In the genomic region with DNA sequence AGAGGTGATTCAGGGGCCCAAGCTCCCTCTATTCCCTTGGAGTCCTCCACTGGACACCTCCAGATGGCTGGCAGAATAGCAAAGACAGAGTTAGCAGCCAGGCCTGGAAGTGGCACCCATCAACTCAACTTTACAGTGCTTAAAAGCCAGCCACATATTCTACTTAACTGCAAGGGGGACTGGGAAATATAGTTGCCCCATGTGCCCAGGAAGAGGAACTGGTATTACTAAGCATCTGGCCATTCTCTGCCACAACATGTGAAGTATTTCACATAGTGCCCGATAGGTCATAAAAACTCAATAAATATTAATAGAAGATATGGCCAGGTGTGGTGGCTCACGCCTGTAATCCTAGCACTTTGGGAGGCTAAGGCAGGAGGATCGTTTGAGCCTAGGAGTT, we compare ENCODE assay signal across 21 cellular contexts. TPM values are rescaled to one million over a fixed set of nuclear protein-coding genes. Genes with fewer than 3 reads are reported as not detected.
DNase-seq lines count a peak whose midpoint lies in the region; ATAC-seq and TF ChIP-seq lines count a peak whose summit lies in the region.
"Had no signal": no experiment of that assay in that cellular context is flagged by ENCODE, and none has a peak within 500 bp of the region (broad histone marks: within the 10 kb centered on the region; RNA-seq: fewer than 3 reads in every experiment).

No MANE protein-coding gene starts in this region.

- H3K27me3 Mint-ChIP-seq in natural killer cell treated with Interleukin-12 subunit alpha and Interleukin-12 subunit beta and Interleukin-15 and Interleukin-18, amount 100 ng/mL, for 72 hours = no peaks in the 10 kb centered on the region
- H3K27me3 Mint-ChIP-seq in natural killer cell (ENCODE audit: low read depth in 2 of 2) (no peaks in the 10 kb centered on the region), T-helper 17 cell (no peaks in the 10 kb centered on the region)

- intact Hi-C loops in natural killer cell (cut with micrococcal nuclease) = no loop called here

- no peaks in the 10 kb centered on the region for H3K36me3 Mint-ChIP-seq in natural killer cell treated with Interleukin-12 subunit alpha and Interleukin-12 subunit beta and Interleukin-15 and Interleukin-18, amount 100 ng/mL, for 72 hours
- H3K36me3 Mint-ChIP-seq in natural killer cell = no peaks in the 10 kb centered on the region
- H3K36me3 Mint-ChIP-seq in T-helper 17 cell (ENCODE audit: low read depth) = peaks cover 2% of the 10 kb centered on the region

- H3K4me3 Mint-ChIP-seq in natural killer cell treated with Interleukin-12 subunit alpha and Interleukin-12 subunit beta and Interleukin-15 and Interleukin-18, amount 100 ng/mL, for 72 hours = peak overlapping the region; percentile 79
- H3K4me3 Mint-ChIP-seq in natural killer cell (no peak overlapping the region), T-helper 17 cell (no peak overlapping the region)
- H3K4me3 Mint-ChIP-seq: activated naive CD4-positive, alpha-beta T cell treated with anti-CD3 and anti-CD28 coated beads, Interleukin-2, amount 10 ng/mL, durations not matched to agents 7 days and 5 days had no signal

- H3K4me1 Mint-ChIP-seq in natural killer cell treated with Interleukin-12 subunit alpha and Interleukin-12 subunit beta and Interleukin-15 and Interleukin-18, amount 100 ng/mL, for 72 hours (ENCODE audit: low read depth in 2 of 2) = peaks cover 56 to 68% of the 10 kb centered on the region in 2 donors
- H3K4me1 Mint-ChIP-seq in natural killer cell (peaks cover 64 to 65% of the 10 kb centered on the region in 2 donors), T-helper 17 cell (peaks cover 48% of the 10 kb centered on the region)

- H3K4me3 ChIP-seq in lung = no peak overlapping the region
- H3K4me3 ChIP-seq: colonic mucosa had no signal

- TF ChIP-seq CTCF in natural killer cell (IDR thresholded peaks at IDR 0.05) (no peak), lung (IDR thresholded peaks at IDR 0.05; ENCODE audit: control extremely low read depth, extremely low read depth) (no peak)

- ATAC-seq in natural killer cell treated with Interleukin-12 subunit alpha and Interleukin-12 subunit beta and Interleukin-15 and Interleukin-18, amount 100 ng/mL, for 72 hours = no peak
- ATAC-seq in natural killer cell = no peak
- ATAC-seq in T-helper 17 cell = no peak
- no peak for ATAC-seq in lung (ENCODE audit: insufficient read depth, low FRiP score)
- ATAC-seq in GM19397 (IDR thresholded peaks at IDR 0.05; ENCODE audit: unreplicated experiment) = no peak
- no peak for ATAC-seq in GM21528 (IDR thresholded peaks at IDR 0.05; ENCODE audit: low FRiP score, unreplicated experiment)
- ATAC-seq: foreskin keratinocyte had no signal

- H3K27ac Mint-ChIP-seq in natural killer cell treated with Interleukin-12 subunit alpha and Interleukin-12 subunit beta and Interleukin-15 and Interleukin-18, amount 100 ng/mL, for 72 hours = peak overlapping the region; percentile 90 to 97
- H3K27ac Mint-ChIP-seq in natural killer cell = peak overlapping the region in 1 of 2 donors; percentile 80
- peak overlapping the region; percentile 49 for H3K27ac Mint-ChIP-seq in T-helper 17 cell
- H3K27ac Mint-ChIP-seq: activated naive CD4-positive, alpha-beta T cell treated with anti-CD3 and anti-CD28 coated beads, Interleukin-2, amount 10 ng/mL, durations not matched to agents 7 days and 5 days had no signal

- no peaks in the 10 kb centered on the region for H3K9me3 Mint-ChIP-seq in natural killer cell treated with Interleukin-12 subunit alpha and Interleukin-12 subunit beta and Interleukin-15 and Interleukin-18, amount 100 ng/mL, for 72 hours
- no peaks in the 10 kb centered on the region for H3K9me3 Mint-ChIP-seq in natural killer cell

- no peak for DNase-seq in natural killer cell treated with Interleukin-12 subunit alpha and Interleukin-12 subunit beta and Interleukin-15 and Interleukin-18, amount 100 ng/mL, for 72 hours (ENCODE audit: low spot score)
- DNase-seq in natural killer cell = no peak
- no peak for DNase-seq in T-helper 17 cell
- DNase-seq in lung (ENCODE audit: low spot score) = peak; percentile 22
- DNase-seq in activated CD4-positive, CD25-positive, alpha-beta regulatory T cell (lab: John Stamatoyannopoulos, UW) = no peak
- DNase-seq: activated CD4-positive, CD25-positive, alpha-beta regulatory T cell treated with anti-CD3 and anti-CD28 coated beads, Interleukin-2, amount 50 U/mL, for 72 hours; activated naive CD4-positive, alpha-beta T cell treated with anti-CD3 and anti-CD28 coated beads, Interleukin-2, amount 10 ng/mL, durations not matched to agents 7 days and 5 days; foreskin keratinocyte; hypothalamus; kidney; midbrain; NCI-H2029; NCI-H446 treated with DMSO at 0.1 percent for 48 hours; retina; stimulated activated CD4-positive, alpha-beta T cell treated with anti-CD3 and anti-CD28 coated beads, Interleukin-15, amount 100 ng/mL, for 24 hours; stimulated activated naive CD4-positive, alpha-beta T cell treated with Interleukin-2 at 50 U/mL for 16 hours; T-helper 2 cell had no signal

- H3K36me3 ChIP-seq in lung (ENCODE audit: control insufficient read depth in 2 of 2, insufficient read depth in 2 of 2, low read length in 2 of 2) = no peaks in the 10 kb centered on the region
- H3K36me3 ChIP-seq: colonic mucosa had no signal

- H3K4me1 ChIP-seq in lung (ENCODE audit: control insufficient read depth in 2 of 2, insufficient read depth in 2 of 2, low read length in 2 of 2) = peaks cover 0 to 4% of the 10 kb centered on the region in 2 donors
- H3K4me1 ChIP-seq: foreskin keratinocyte had no signal

- WGBS in lung, 2 donors = 72 to 86% methylated on average over 3 of the region's 3 CpGs

- no peak overlapping the region for H3K27ac ChIP-seq in lung (ENCODE audit: low read depth in 1 of 2, low read length in 1 of 2)
- H3K27ac ChIP-seq: colonic mucosa, foreskin keratinocyte had no signal

- no peaks in the 10 kb centered on the region for H3K9me3 ChIP-seq in T-helper 17 cell (ENCODE audit: control insufficient read depth, low read length, poor library complexity, severe bottlenecking)
- no peaks in the 10 kb centered on the region for H3K9me3 ChIP-seq in lung (ENCODE audit: control insufficient read depth in 2 of 2, insufficient read depth in 1 of 2, low read length in 1 of 2)
- H3K9me3 ChIP-seq: colonic mucosa had no signal

- H3K27me3 ChIP-seq in lung (ENCODE audit: control insufficient read depth, insufficient read depth) = no peaks in the 10 kb centered on the region
- H3K27me3 ChIP-seq: colonic mucosa had no signal

RNA-seq across cellular contexts. Expression of a gene that starts 5.5 kb away (rescaled TPM):
- total RNA-seq in natural killer cell treated with Interleukin-12 subunit alpha and Interleukin-12 subunit beta and Interleukin-15 and Interleukin-18, amount 100 ng/mL, for 72 hours = 10 to 100 TPM; 59.8 to 83.6 TPM
- total RNA-seq in natural killer cell (100 to 1,000 TPM; 263 to 286 (median 268) TPM), T-helper 17 cell (100 to 1,000 TPM; 262 to 274 TPM), lung (10 to 100 TPM; 15.4 to 41.1 TPM)
- 10 to 100 TPM in 1 of 2 donors, 1 to 10 TPM in 1; 7.9 to 52.5 TPM for polyA plus RNA-seq in lung
- polyA plus RNA-seq: foreskin keratinocyte had no signal

RNA-seq across cellular contexts. Expression of a gene that starts 51.5 kb away (rescaled TPM):
- under 1 TPM; 0.19 to 0.36 TPM for total RNA-seq in natural killer cell treated with Interleukin-12 subunit alpha and Interleukin-12 subunit beta and Interleukin-15 and Interleukin-18, amount 100 ng/mL, for 72 hours
- total RNA-seq in natural killer cell (1 to 10 TPM; 1.6 to 1.8 (median 1.8) TPM), T-helper 17 cell (1 to 10 TPM; 2.0 to 2.4 TPM), lung (1 to 10 TPM; 9.4 TPM)
- polyA plus RNA-seq in lung = 1 to 10 TPM; 5.8 to 9.1 TPM
- total RNA-seq: Right ventricle myocardium inferior had no signal
